8 cellular contexts compared by ENCODE assay signal in genomic region chr6:31356216-31356945, GRCh38. TPM values are rescaled to one million over a fixed set of nuclear protein-coding genes. Genes with fewer than 3 reads are reported as not detected.
A peak's percentile ranks its signal among the peaks of the same experiment; 100 is the strongest.
DNase-seq lines count a peak whose midpoint lies in the region; ATAC-seq and TF ChIP-seq lines count a peak whose summit lies in the region.

No MANE protein-coding gene starts in this region.

- no peaks in the 10 kb centered on the region for H3K9me3 Mint-ChIP-seq in osteocyte (ENCODE audit: unreplicated experiment)

- in situ Hi-C loops in GM13976 (cut with MboI; ENCODE audit: low sequenced_read_pairs, unreplicated experiment): no loop called here

- ATAC-seq in HG03520 (IDR thresholded peaks at IDR 0.05; ENCODE audit: unreplicated experiment): peak; percentile 14
- ATAC-seq in GM21423 (IDR thresholded peaks at IDR 0.05; ENCODE audit: unreplicated experiment): no peak
- ATAC-seq in HG03378 (IDR thresholded peaks at IDR 0.05; ENCODE audit: unreplicated experiment): no peak

- TF ChIP-seq CTCF in GM13976 (IDR thresholded peaks at IDR 0.05; ENCODE audit: borderline replicate concordance, control extremely low read depth, extremely low read depth, insufficient read depth, missing control alignments): no peak
- no peak for TF ChIP-seq CTCF in fibroblast of mammary gland (conservative IDR thresholded peaks at IDR 0.05; ENCODE audit: control insufficient read depth, insufficient read depth, low read depth, low read length)
- TF ChIP-seq CTCF in osteocyte (IDR thresholded peaks at IDR 0.05): no peak

- H3K36me3 Mint-ChIP-seq in osteocyte (ENCODE audit: unreplicated experiment): peaks cover 23% of the 10 kb centered on the region

- H3K4me3 Mint-ChIP-seq in osteocyte (ENCODE audit: unreplicated experiment): peak overlapping the region; percentile 85

- peak overlapping the region; percentile 72 for H3K27ac Mint-ChIP-seq in osteocyte (ENCODE audit: unreplicated experiment)

- DNase-seq in GM13976 (ENCODE audit: low spot score) (peak; percentile 61), fibroblast of mammary gland (ENCODE audit: low read depth) (no peak), osteocyte (ENCODE audit: extremely low spot score, unreplicated experiment) (no peak), DMS114 treated with DMSO at 0.1 percent for 48 hours (lab: John Stamatoyannopoulos, UW; ENCODE audit: unreplicated experiment) (no peak)
- DNase-seq in activated CD8-positive, alpha-beta memory T cell treated with anti-CD3 and anti-CD28 coated beads, Interleukin-2, amount 50 U/mL, for 48 hours: peak; percentile 69

- H3K27me3 Mint-ChIP-seq in osteocyte (ENCODE audit: unreplicated experiment): peaks cover 49% of the 10 kb centered on the region

- peak overlapping the region; percentile 58 for H3K4me3 ChIP-seq in fibroblast of mammary gland (ENCODE audit: control insufficient read depth, low read depth, low read length)

- peaks cover 23% of the 10 kb centered on the region for H3K4me1 Mint-ChIP-seq in osteocyte (ENCODE audit: unreplicated experiment)

RNA-seq across cellular contexts. Expression of gene HLA-B, which starts 0.6 kb away (rescaled TPM):
- 642 and 768 TPM in 2 replicates for total RNA-seq in osteocyte

RNA-seq across cellular contexts. Expression of gene MICA, which starts 47.0 kb away (rescaled TPM):
- total RNA-seq in osteocyte: 32.2 and 33.0 TPM in 2 replicates

Comparison
In these comparisons a context has a peak if more than half of its experiments do, and no peak if none do; other contexts are left out.
1. DNase-seq: peak in GM13976 (single experiment) and activated CD8-positive, alpha-beta memory T cell treated with anti-CD3 and anti-CD28 coated beads, Interleukin-2, amount 50 U/mL, for 48 hours (single experiment); none in fibroblast of mammary gland (single experiment), osteocyte (single experiment) and DMS114 treated with DMSO at 0.1 percent for 48 hours (single experiment).